Comparison of ENCODE assay signal across 8 cellular contexts in genomic region chr11:62621567-62622470, GRCh38. TPM values are rescaled to one million over a fixed set of nuclear protein-coding genes. Genes with fewer than 3 reads are reported as not detected.
DNase-seq lines count a peak whose midpoint lies in the region; ATAC-seq, FAIRE-seq and TF ChIP-seq lines count a peak whose summit lies in the region.

TSS of gene B3GAT3 (minus strand) at chr11:62621986. CDS start at chr11:62621947, 39 bp downstream.

- DNase-seq in AG04449 (ENCODE audit: low read depth, low spot score) (peak; percentile 82), NCI-H2227 treated with DMSO at 0.1 percent for 48 hours (lab: John Stamatoyannopoulos, UW) (peak; percentile 97), bronchial epithelial cell (ENCODE audit: low read depth) (peak; percentile 97), iPS-NIHi7 (ENCODE audit: extremely low spot score) (peak; percentile 99), smooth muscle cell (lab: John Stamatoyannopoulos, UW; ENCODE audit: unreplicated experiment) (peak; percentile 93)

- H3K27ac ChIP-seq in smooth muscle cell (ENCODE audit: low read depth) = peak within 1 kb of the TSS; percentile 92

- no peak for FAIRE-seq in bronchial epithelial cell (lab: Jason Lieb, UNC)

- H3K4me2 ChIP-seq in smooth muscle cell = peak within 1 kb of the TSS; percentile 97

- H3K27me3 ChIP-seq in bronchial epithelial cell (ENCODE audit: control insufficient read depth, insufficient read depth, low read length) = no peaks in the 10 kb centered on the region
- H3K27me3 ChIP-seq in smooth muscle cell (ENCODE audit: low read depth) = no peaks in the 10 kb centered on the region

- ATAC-seq in GM18907 (IDR thresholded peaks at IDR 0.05; ENCODE audit: unreplicated experiment) (peak; percentile 91), HG03159 (IDR thresholded peaks at IDR 0.05; ENCODE audit: unreplicated experiment) (peak; percentile 80)

- peak within 1 kb of the TSS; percentile 54 for H3K9ac ChIP-seq in smooth muscle cell (ENCODE audit: low read depth)

- WGBS in smooth muscle cell (ENCODE audit: low lambda C conversion rate) = 2% methylated on average over 42 of the region's 77 CpGs

- H4K20me1 ChIP-seq in smooth muscle cell (ENCODE audit: low read depth) = no peaks in the 10 kb centered on the region

- H2AFZ ChIP-seq in smooth muscle cell (ENCODE audit: low read depth) = no peak within 1 kb of the TSS

- H3K4me1 ChIP-seq in smooth muscle cell (ENCODE audit: low read depth) = peaks cover 10% of the 10 kb centered on the region

- H3K4me3 ChIP-seq in AG04449 (ENCODE audit: low read depth, low read length) (peak within 1 kb of the TSS; percentile 83), WI38 (ENCODE audit: low read depth, low read length) (peak within 1 kb of the TSS; percentile 85), bronchial epithelial cell (ENCODE audit: low read depth, low read length) (peak within 1 kb of the TSS; percentile 68), smooth muscle cell (peak within 1 kb of the TSS; percentile 57)

- H3K79me2 ChIP-seq in smooth muscle cell (ENCODE audit: low read depth) = peaks cover 13% of the 10 kb centered on the region

- POLR2A ChIA-PET in AG04449 (lab: Yijun Ruan, JAX) = interaction anchor here (1.0 to 2.5 kb wide), 15 partner anchors 8 to 86 kb away, joined by 3 to 16 read pairs (median 6); partner anchors contain the start of genes AHNAK, BSCL2, C11orf98 and CSKMT

- peaks cover 29% of the 10 kb centered on the region for H3F3A ChIP-seq in smooth muscle cell (ENCODE audit: low read depth)

- TF ChIP-seq CTCF in AG04449 (IDR thresholded peaks at IDR 0.05; ENCODE audit: insufficient read depth, low read length, missing control alignments) (peak; percentile 24), WI38 (IDR thresholded peaks at IDR 0.05; ENCODE audit: low read depth, low read length) (no peak), bronchial epithelial cell (IDR thresholded peaks at IDR 0.05; ENCODE audit: insufficient read depth, low read length, severe bottlenecking) (no peak), smooth muscle cell (IDR thresholded peaks at IDR 0.05; ENCODE audit: borderline replicate concordance, insufficient read depth, poor library complexity, severe bottlenecking) (no peak)

- CTCF ChIA-PET in AG04449 (lab: Yijun Ruan, JAX) = interaction anchor here (0.9 to 6.2 kb wide), 14 partner anchors 8 to 227 kb away, joined by 3 to 49 read pairs (median 5); partner anchors contain the start of genes EML3, ROM1 and TUT1

- H3K9me3 ChIP-seq in smooth muscle cell (replicated peaks; ENCODE audit: low read depth) = no peaks in the 10 kb centered on the region

- peaks cover 16% of the 10 kb centered on the region for H3K36me3 ChIP-seq in bronchial epithelial cell (ENCODE audit: control insufficient read depth, insufficient read depth, low read length)
- no peaks in the 10 kb centered on the region for H3K36me3 ChIP-seq in smooth muscle cell (ENCODE audit: low read depth)

RNA-seq across cellular contexts. Expression of gene B3GAT3, which starts in this region (rescaled TPM):
- total RNA-seq in bronchial epithelial cell = 24.2 and 26.2 TPM in 2 replicates
- 19.3 and 20.0 TPM in 2 replicates for total RNA-seq in smooth muscle cell
- 66.9 and 73.8 TPM in 2 replicates for polyA plus RNA-seq in smooth muscle cell

Comparison
In these comparisons a context has a peak if more than half of its experiments do, and no peak if none do; other contexts are left out.
1. Peak in every context shown above with its lines: DNase-seq, ATAC-seq, H3K4me3 ChIP-seq and H3K27ac ChIP-seq.